8 cellular contexts compared by ENCODE assay signal in genomic region chr5:147310059-147310704, GRCh38.
A peak's percentile ranks its signal among the peaks of the same experiment; 100 is the strongest.
DNase-seq lines count a peak whose midpoint lies in the region; ATAC-seq and TF ChIP-seq lines count a peak whose summit lies in the region.

No MANE protein-coding gene starts in this region.

- ATAC-seq in lower lobe of right lung (peak; percentile 97 to 98), HG02938 (IDR thresholded peaks at IDR 0.05; ENCODE audit: unreplicated experiment) (no peak)

- no peaks in the 10 kb centered on the region for H3K9me3 ChIP-seq in lower lobe of right lung

- peak overlapping the region; percentile 14 for H3K27ac ChIP-seq in lower lobe of right lung

- no peaks in the 10 kb centered on the region for H3K36me3 ChIP-seq in lower lobe of right lung

- intact Hi-C loops in lower lobe of right lung (cut with DNase I): no loop called here

- peaks cover 5% of the 10 kb centered on the region for H3K4me1 ChIP-seq in lower lobe of right lung

- DNase-seq in EL (peak; percentile 79), NCI-H2227 (lab: John Stamatoyannopoulos, UW; ENCODE audit: unreplicated experiment) (peak; percentile 47), T47D (ENCODE audit: low read depth in 1 of 2, low spot score in 1 of 2) (peak; percentile 19 to 88), lower lobe of right lung (peak; percentile 82), NCI-H82 (lab: John Stamatoyannopoulos, UW) (no peak), NCI-H1048 (lab: John Stamatoyannopoulos, UW) (no peak)
- no peak for DNase-seq in activated CD4-positive, alpha-beta T cell treated with anti-CD3 and anti-CD28 coated beads, Interleukin-2, amount 50 U/mL, for 4 hours

- in situ Hi-C loops in T47D (cut with HindIII; ENCODE audit: low pct_unique_long_range_greater_than_20kb, low sequenced_read_pairs): no loop called here

- no peak for TF ChIP-seq CTCF in lower lobe of right lung (IDR thresholded peaks at IDR 0.05)

- H3K4me3 ChIP-seq in lower lobe of right lung: no peak overlapping the region

- no peaks in the 10 kb centered on the region for H3K27me3 ChIP-seq in lower lobe of right lung (ENCODE audit: low read depth)

Comparison
In these comparisons a context has a peak if more than half of its experiments do, and no peak if none do; other contexts are left out.
1. DNase-seq: peak in EL (single experiment), NCI-H2227 (single experiment), T47D (2 of 2) and lower lobe of right lung (single experiment); none in NCI-H82 (single experiment), activated CD4-positive, alpha-beta T cell treated with anti-CD3 and anti-CD28 coated beads, Interleukin-2, amount 50 U/mL, for 4 hours (0 of 2) and NCI-H1048 (single experiment).